ENCODE assay signal across 8 cellular contexts in the genomic region with DNA sequence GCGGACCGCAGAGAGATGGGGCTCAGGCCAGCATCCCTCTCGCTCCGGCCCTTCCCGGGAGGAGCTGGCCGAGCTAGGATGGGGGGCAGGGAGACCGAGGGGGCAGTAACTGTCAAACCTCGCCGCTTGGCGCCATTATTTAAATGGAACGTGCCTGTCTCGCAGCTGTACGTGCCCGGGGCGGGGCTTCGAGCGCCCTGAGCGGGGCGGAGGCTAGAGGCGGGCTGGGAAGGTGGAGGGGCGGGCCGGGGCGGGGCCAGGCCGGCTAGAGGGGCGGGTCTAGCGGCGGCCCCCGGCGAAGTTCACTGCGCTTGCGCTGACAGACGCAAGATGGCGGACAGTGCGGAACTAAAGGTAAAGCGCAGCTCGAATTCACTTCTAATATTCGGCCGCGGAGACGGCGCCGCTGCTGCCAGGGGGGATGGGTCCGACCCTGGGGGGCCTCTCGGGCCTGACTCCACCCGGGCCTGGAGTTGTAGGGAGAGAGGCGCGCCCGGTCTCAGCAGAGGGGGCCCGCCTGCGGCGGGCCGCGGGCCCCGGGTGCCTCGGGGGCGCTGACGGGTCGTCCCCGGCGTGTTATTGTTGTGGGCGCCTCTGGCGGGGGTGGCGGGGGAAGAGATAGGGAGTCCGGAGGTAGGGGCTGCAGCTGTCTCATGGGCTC. TPM values are rescaled to one million over a fixed set of nuclear protein-coding genes. Genes with fewer than 3 reads are reported as not detected.
DNase-seq lines count a peak whose midpoint lies in the region; ATAC-seq and TF ChIP-seq lines count a peak whose summit lies in the region.

A gene (plus strand): TSS at position 319 of the 661 bp plus-strand sequence. CDS start 12 bp downstream, at position 331.

- no peaks in the 10 kb centered on the region for H3K9me3 ChIP-seq in IMR-90 (ENCODE audit: control insufficient read depth, insufficient read depth, low read length)
- H3K9me3 ChIP-seq in OCI-LY7 (ENCODE audit: low read length), result no peaks in the 10 kb centered on the region

- peaks cover 40% of the 10 kb centered on the region for H4K20me1 ChIP-seq in IMR-90 (ENCODE audit: insufficient read depth, low read length)
- H4K20me1 ChIP-seq in OCI-LY7 (ENCODE audit: insufficient read depth, low read length), result peaks cover 23% of the 10 kb centered on the region

- H3K23ac ChIP-seq in IMR-90 (ENCODE audit: low read depth, low read length), result peak within 1 kb of the TSS; percentile 52

- 0% methylated on average over 10 of the region's 64 CpGs; no CpG with 5 or more reads in 1 of the 2 experiments for whole genome bisulfite sequencing in IMR-90 (ENCODE audit: extremely low coverage in 2 of 2, insufficient read length in 1 of 2), 2 experiments

- peak within 1 kb of the TSS; percentile 57 for H3K27ac ChIP-seq in IMR-90 (ENCODE audit: insufficient read depth, low read length)
- peak within 1 kb of the TSS; percentile 72 for H3K27ac ChIP-seq in OCI-LY7 (ENCODE audit: low read depth, low read length, poor library complexity, severe bottlenecking)

- DNase-seq in DMS 273 (lab: John Stamatoyannopoulos, UW; ENCODE audit: unreplicated experiment), result peak; percentile 95
- peak; percentile 83 for DNase-seq in IMR-90
- peak; percentile 96 for DNase-seq in OCI-LY7 (ENCODE audit: low spot score)
- peak; percentile 91 for DNase-seq in activated T-cell treated with anti-CD3 and anti-CD28 coated beads for 1 hour (ENCODE audit: low read depth)
- peak; percentile 90 for DNase-seq in epidermal melanocyte (ENCODE audit: insufficient read length, low spot score)
- peak; percentile 86 for DNase-seq in middle frontal gyrus (ENCODE audit: extremely low spot score, low spot score)
- peak; percentile 86 to 92 for DNase-seq in stimulated activated CD8-positive, alpha-beta memory T cell treated with anti-CD3 and anti-CD28 coated beads, Interleukin-2, amount 100 ng/mL, for 1 hour (ENCODE audit: low read depth in 2 of 2)

- H3K4ac ChIP-seq in IMR-90 (ENCODE audit: low read depth, low read length), result peak within 1 kb of the TSS; percentile 46

- H3K56ac ChIP-seq in IMR-90 (ENCODE audit: extremely low read depth, insufficient read depth, low read length), result peak within 1 kb of the TSS; percentile 63

- H3K9me2 ChIP-seq in OCI-LY7 (ENCODE audit: insufficient read depth, low read length), result no peaks in the 10 kb centered on the region

- no peaks in the 10 kb centered on the region; the same call in 1 of the 2 replicates for H3K27me3 ChIP-seq in IMR-90 (ENCODE audit: control insufficient read depth, insufficient read depth, low read length)

- peak within 1 kb of the TSS; percentile 44 for H2BK5ac ChIP-seq in IMR-90 (ENCODE audit: low read depth, low read length, poor library complexity, severe bottlenecking)

- peaks cover 0 to 28% of the 10 kb centered on the region in 2 experiments; a peak in 2 of 4 replicates for H3K79me1 ChIP-seq in IMR-90 (ENCODE audit: low read depth in 1 of 2, low read length in 2 of 2)

- CTCF ChIA-PET in IMR-90 (lab: Yijun Ruan, JAX), result interaction anchor here (0.5 to 1.3 kb wide), 2 partner anchors 100 to 571 kb away, joined by 3 to 4 read pairs; no protein-coding TSS in a partner anchor
- CTCF ChIA-PET in OCI-LY7 (lab: Charles Lee; ENCODE audit: unreplicated experiment), result interaction anchor here (1.6 kb wide), 1 partner anchor 191 kb away, joined by 5 read pairs; no protein-coding TSS in a partner anchor

- peak within 1 kb of the TSS; percentile 96 for H2AFZ ChIP-seq in IMR-90 (replicated peaks; ENCODE audit: low read length, poor library complexity)
- peak within 1 kb of the TSS; percentile 89 for H2AFZ ChIP-seq in OCI-LY7 (ENCODE audit: low read length)

- H3K4me2 ChIP-seq in IMR-90 (ENCODE audit: low read depth, low read length) (peak within 1 kb of the TSS; percentile 99), OCI-LY7 (ENCODE audit: low read length) (peak within 1 kb of the TSS; percentile 94)

- peak within 1 kb of the TSS; percentile 57 for H3K14ac ChIP-seq in IMR-90 (replicated peaks; ENCODE audit: low read depth, low read length)

- H3K79me2 ChIP-seq in OCI-LY7 (ENCODE audit: insufficient read depth, low read depth, low read length), result peaks cover 48% of the 10 kb centered on the region

- H3K9ac ChIP-seq in IMR-90 (ENCODE audit: low read depth, low read length), result peak within 1 kb of the TSS; percentile 85

- no peak within 1 kb of the TSS for H2AK5ac ChIP-seq in IMR-90 (ENCODE audit: low read depth, low read length)

- TF ChIP-seq CTCF in IMR-90 (conservative IDR thresholded peaks at IDR 0.05; ENCODE audit: low read depth, low read length) (no peak), OCI-LY7 (conservative IDR thresholded peaks at IDR 0.05; ENCODE audit: low read length) (peak; percentile 44; the same call in 1 of the 2 replicates)

- H4K8ac ChIP-seq in IMR-90 (ENCODE audit: low read depth in 2 of 2, low read length in 2 of 2), result peak within 1 kb of the TSS; percentile 21 to 51; a peak in 2 of 4 replicates

- no peak within 1 kb of the TSS for H4K5ac ChIP-seq in IMR-90 (ENCODE audit: low read depth, low read length)

- H3K4me3 ChIP-seq in IMR-90 (ENCODE audit: insufficient read depth, low read depth, low read length) (peak within 1 kb of the TSS; percentile 88), OCI-LY7 (ENCODE audit: low read depth, low read length, poor library complexity, severe bottlenecking) (peak within 1 kb of the TSS; percentile 88)

- H4K91ac ChIP-seq in IMR-90 (ENCODE audit: insufficient read depth, low read depth, low read length), result peak within 1 kb of the TSS; percentile 43

- H3K4me1 ChIP-seq in IMR-90 (ENCODE audit: control insufficient read depth, insufficient read depth, low read length) (no peaks in the 10 kb centered on the region; the same call in 1 of the 2 replicates), OCI-LY7 (ENCODE audit: insufficient read depth, low read length, poor library complexity, severe bottlenecking) (peaks cover 45% of the 10 kb centered on the region)

- BruUV-seq in IMR-90 (replicated peaks; lab: Mats Ljungman, UMichigan) (no TSS peak), OCI-LY7 (replicated peaks; lab: Mats Ljungman, UMichigan) (no TSS peak)

- in situ Hi-C loops in IMR-90 (cut with MboI; ENCODE audit: low sequenced_read_pairs), result no loop called here

- H3K9me1 ChIP-seq in IMR-90 (ENCODE audit: insufficient read depth, low read length), result no peaks in the 10 kb centered on the region

- H2BK20ac ChIP-seq in IMR-90 (ENCODE audit: low read depth, low read length), result no peak within 1 kb of the TSS

- ATAC-seq in GM21528 (IDR thresholded peaks at IDR 0.05; ENCODE audit: low FRiP score, unreplicated experiment) (peak; percentile 68), IMR-90 (ENCODE audit: low read depth) (peak; percentile 98)

- no peak within 1 kb of the TSS for H3K18ac ChIP-seq in IMR-90 (ENCODE audit: low read depth, low read length)

- POLR2A ChIA-PET in IMR-90 (lab: Charles Lee; ENCODE audit: unreplicated experiment) (interaction anchor here (0.6 kb wide), 2 partner anchors 49 to 152 kb away, joined by 3 to 10 read pairs; no protein-coding TSS in a partner anchor), OCI-LY7 (lab: Charles Lee) (interaction anchor here (0.6 to 1.6 kb wide), 10 partner anchors 23 to 1688 kb away, joined by 3 to 5 read pairs (median 3); no protein-coding TSS in a partner anchor)

- peak; percentile 74 for TF ChIP-seq POLR2A in IMR-90 (IDR thresholded peaks at IDR 0.05; ENCODE audit: low read depth, low read length)

- H3K36me3 ChIP-seq in IMR-90 (ENCODE audit: control insufficient read depth, insufficient read depth, low read length), result no peaks in the 10 kb centered on the region
- H3K36me3 ChIP-seq in OCI-LY7 (ENCODE audit: insufficient read depth, low read length), result peaks cover 9% of the 10 kb centered on the region

- peak within 1 kb of the TSS; percentile 73 for H2AK9ac ChIP-seq in IMR-90 (replicated peaks; ENCODE audit: low read depth, low read length, poor library complexity)

- no peak for TF ChIP-seq RAD21 in IMR-90 (IDR thresholded peaks at IDR 0.05; ENCODE audit: low read length)

- intact Hi-C loops in IMR-90 (cut with micrococcal nuclease), result loop anchor here (1.0 to 2.0 kb wide), 3 partner anchors 101 to 211 kb away; no protein-coding TSS in a partner anchor
- intact Hi-C loops in OCI-LY7 (cut with micrococcal nuclease; ENCODE audit: unreplicated experiment), result loop anchor here (2.0 to 10.0 kb wide), 4 partner anchors 101 to 269 kb away; a partner anchor contains a TSS

- dilution Hi-C loops in IMR-90 (cut with HindIII; ENCODE audit: low sequenced_read_pairs, unreplicated experiment), result no loop called here

- H2BK120ac ChIP-seq in IMR-90 (ENCODE audit: low read depth, low read length), result peak within 1 kb of the TSS; percentile 3; the same call in 1 of the 2 replicates

- H2BK15ac ChIP-seq in IMR-90 (ENCODE audit: low read depth, low read length), result no peak within 1 kb of the TSS

TF ChIP-seq in IMR-90, 13 proteins besides CTCF, POLR2A, EP300 and RAD21:
- TF ChIP-seq MAZ (IDR thresholded peaks at IDR 0.05; ENCODE audit: borderline replicate concordance, low read depth, low read length) (peak; percentile 75; the same call in 1 of the 2 replicates), MXI1 (IDR thresholded peaks at IDR 0.05; ENCODE audit: borderline replicate concordance, low read depth, low read length) (0 out of 2 replicates have a peak, but pooled peaks have one; percentile 19), RCOR1 (IDR thresholded peaks at IDR 0.05; ENCODE audit: insufficient replicate concordance, low read length) (no peak), MAFK (IDR thresholded peaks at IDR 0.05; ENCODE audit: low read depth, low read length) (no peak), NFE2L2 (IDR thresholded peaks at IDR 0.05; ENCODE audit: low read depth, low read length) (no peak), BHLHE40 (IDR thresholded peaks at IDR 0.05; ENCODE audit: low read depth, low read length) (peak; percentile 82)

RNA-seq across cellular contexts. Expression of the gene that starts here (rescaled TPM):
- total RNA-seq in IMR-90 (2012; rRNA removed), result 41.1 and 63.6 TPM in 2 replicates
- 20.0 and 20.9 TPM in 2 replicates for polyA plus RNA-seq in IMR-90 (2012; rRNA removed)
- polyA plus RNA-seq in IMR-90 (2012; cell fraction: cytosol; rRNA removed), result 5.2 and 5.8 TPM in 2 replicates
- 34.5 and 61.9 TPM in 2 replicates for polyA plus RNA-seq in IMR-90 (2012; cell fraction: nucleus; rRNA removed; ENCODE audit: low replicate concordance)
- 36.2 and 44.1 TPM in 2 replicates for total RNA-seq in OCI-LY7 (2014; rRNA removed; shearing (Covaris generic))
- 59.0 and 72.8 TPM in 2 replicates for total RNA-seq in OCI-LY7 (2022)

Comparison
In these comparisons a context has a peak if more than half of its experiments do, and no peak if none do; other contexts are left out.
1. Peak in every context shown above with its lines: DNase-seq, ATAC-seq, H3K4me3 ChIP-seq and H3K27ac ChIP-seq.